ENCODE assay signal across 27 cellular contexts in the genomic region with DNA sequence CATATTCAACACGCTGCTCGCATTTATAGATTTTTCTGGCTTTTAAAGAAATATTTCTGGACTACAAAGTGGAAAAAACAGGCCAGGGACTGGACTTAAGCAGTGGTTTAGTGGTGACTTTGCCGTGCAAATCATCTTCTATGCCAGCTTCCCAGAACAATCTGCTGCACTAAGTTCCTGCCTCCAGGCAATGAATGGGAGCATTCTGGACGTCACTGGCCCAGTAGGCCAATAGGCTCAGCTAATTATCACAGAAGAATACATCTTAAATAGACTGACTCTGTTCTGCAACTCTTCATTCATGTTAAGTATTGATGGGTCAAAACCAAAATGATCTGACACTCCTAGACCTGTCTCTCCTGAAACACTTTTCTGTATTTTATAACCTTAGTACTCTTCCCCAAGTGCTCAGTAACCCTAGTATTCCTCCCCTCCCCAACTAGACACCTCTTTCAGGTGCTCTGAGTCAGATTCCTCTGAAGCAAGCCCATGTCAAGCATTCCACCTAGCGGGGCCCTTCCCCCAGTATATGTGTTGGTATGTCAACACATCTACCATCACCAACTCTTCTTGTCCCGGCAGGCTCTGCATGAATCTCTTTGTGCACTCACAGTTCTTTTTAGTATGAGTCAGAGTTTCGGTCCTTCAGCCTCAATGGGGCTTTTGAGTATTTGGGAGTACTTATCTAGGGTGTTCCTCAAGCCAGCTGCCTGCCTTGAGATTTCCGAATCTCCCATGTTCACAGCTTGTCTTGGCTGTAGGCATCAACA.
DNase-seq lines count a peak whose midpoint lies in the region; ATAC-seq and TF ChIP-seq lines count a peak whose summit lies in the region.
"Had no signal": no experiment of that assay in that cellular context is flagged by ENCODE, and none has a peak within 500 bp of the region (broad histone marks: within the 10 kb centered on the region; RNA-seq: fewer than 3 reads in every experiment).

No MANE protein-coding gene starts in this region.

- ATAC-seq in lung (ENCODE audit: insufficient read depth, low FRiP score) (peak; percentile 70), HG03565 (IDR thresholded peaks at IDR 0.05; ENCODE audit: unreplicated experiment) (no peak), GM19035 (IDR thresholded peaks at IDR 0.05; ENCODE audit: unreplicated experiment) (no peak)
- ATAC-seq: activated CD4-positive, CD25-positive, alpha-beta regulatory T cell treated with anti-CD3 and anti-CD28 coated beads, Interleukin-2, amount 50 U/mL, for 24 hours; sciatic nerve; stimulated activated naive B cell treated with anti-CD40 and anti-IgM and Interleukin-4, amounts not matched to agents 10 μg/mL and 1 μg/mL and 100 μg/mL, for 72 hours had no signal

- 74 to 83% methylated on average over 8 of the region's 8 CpGs for WGBS in lung, 2 donors

- no peak overlapping the region for H3K4me3 ChIP-seq in lung

- no peaks in the 10 kb centered on the region for H3K4me1 ChIP-seq in lung (ENCODE audit: control insufficient read depth in 2 of 2, insufficient read depth in 2 of 2, low read length in 2 of 2)

- no peaks in the 10 kb centered on the region for H3K27me3 ChIP-seq in lung (ENCODE audit: control insufficient read depth, insufficient read depth)

- DNase-seq in COLO829 (ENCODE audit: low spot score) (peak; percentile 40), HPDE6-E6E7 (ENCODE audit: extremely low spot score) (peak; percentile 75), epithelial cell of prostate (ENCODE audit: low read depth, low spot score) (peak; percentile 100), lung (ENCODE audit: low spot score) (peak; percentile 71), NCI-H748 treated with DMSO at 0.1 percent for 48 hours (lab: John Stamatoyannopoulos, UW) (no peak)
- no peak for DNase-seq in activated CD4-positive, alpha-beta T cell treated with anti-CD3 and anti-CD28 coated beads for 48 hours
- DNase-seq: 8988T; activated CD4-positive, alpha-beta memory T cell treated with anti-CD3 and anti-CD28 coated beads for 36 hours; activated CD8-positive, alpha-beta memory T cell treated with anti-CD3 and anti-CD28 coated beads, Interleukin-2, amount 50 U/mL, for 4 hours; activated naive CD4-positive, alpha-beta T cell treated with anti-CD3 and anti-CD28 coated beads, Interleukin-2, amount 10 ng/mL, durations not matched to agents 7 days and 5 days; amniotic stem cell; CD4-positive, alpha-beta T cell; DMS 273 treated with DMSO at 0.1 percent for 48 hours; effector CD4-positive, alpha-beta T cell; erythroblast; foreskin fibroblast; naive B cell; NCI-H1092 treated with DMSO at 0.1 percent for 48 hours; NCI-H187; NCI-H2171; NCI-H526; stimulated activated CD4-positive, alpha-beta T cell treated with anti-CD3 and anti-CD28 coated beads, Interleukin-4, amount 100 ng/mL, for 4 hours; stimulated activated naive B cell treated with anti-CD40 and anti-IgM and Interleukin-4, amounts not matched to agents 10 μg/mL and 1 μg/mL and 100 μg/mL, for 72 hours had no signal

- TF ChIP-seq CTCF in lung (IDR thresholded peaks at IDR 0.05; ENCODE audit: control extremely low read depth, extremely low read depth), result no peak

- no peaks in the 10 kb centered on the region for H3K9me3 ChIP-seq in lung (ENCODE audit: control insufficient read depth in 2 of 2, insufficient read depth in 1 of 2, low read length in 1 of 2)

- H3K27ac ChIP-seq in epithelial cell of prostate (peak overlapping the region; percentile 98), lung (ENCODE audit: low read depth in 1 of 2, low read length in 1 of 2) (peak overlapping the region in 1 of 2 donors; percentile 75)

- no peaks in the 10 kb centered on the region for H3K36me3 ChIP-seq in lung (ENCODE audit: control insufficient read depth in 2 of 2, insufficient read depth in 2 of 2, low read length in 2 of 2)

Comparison
In these comparisons a context has a peak if more than half of its experiments do, and no peak if none do; other contexts are left out.
1. DNase-seq: peak in COLO829 (single experiment), HPDE6-E6E7 (single experiment), epithelial cell of prostate (single experiment) and lung (single experiment); none in activated CD4-positive, alpha-beta T cell treated with anti-CD3 and anti-CD28 coated beads for 48 hours (single experiment) and NCI-H748 treated with DMSO at 0.1 percent for 48 hours (single experiment).